ENCODE assay signal across 1 cellular context in genomic region chr9:33524431-33524947, GRCh38.
TF ChIP-seq lines count a peak whose summit lies in the region.

No MANE protein-coding gene starts in this region.

TF ChIP-seq in K562, 482 proteins besides CTCF, POLR2A, EP300 and RAD21 (continued from another document):
- TF ChIP-seq RREB1 (CRISPR knock-in tag; IDR thresholded peaks at IDR 0.05) (no peak), MNT (conservative IDR thresholded peaks at IDR 0.05) (no peak), RBBP5 (IDR thresholded peaks at IDR 0.05; ENCODE audit: borderline replicate concordance, insufficient read depth, low read length, poor library complexity, severe bottlenecking) (peak; percentile 41), ETS2 (tag; IDR thresholded peaks at IDR 0.05; ENCODE audit: borderline replicate concordance, poor library complexity, severe bottlenecking) (no peak), ARID1B (IDR thresholded peaks at IDR 0.05) (no peak), ZBTB40 (IDR thresholded peaks at IDR 0.05) (no peak), ZBTB40 (CRISPR knock-in tag; IDR thresholded peaks at IDR 0.05) (no peak), ZNF133 (CRISPR knock-in tag; IDR thresholded peaks at IDR 0.05) (no peak), ZBTB12 (CRISPR knock-in tag; IDR thresholded peaks at IDR 0.05) (no peak), SAP30 (IDR thresholded peaks at IDR 0.05; ENCODE audit: borderline replicate concordance, insufficient read depth, low read depth, low read length, poor library complexity, severe bottlenecking) (no peak), ZNF717 (CRISPR knock-in tag; IDR thresholded peaks at IDR 0.05) (no peak), RBM22 (IDR thresholded peaks at IDR 0.05; ENCODE audit: low read depth, low read length, poor library complexity, severe bottlenecking) (peak; percentile 25), KDM1A (IDR thresholded peaks at IDR 0.05) (no peak), ZNF695 (CRISPR knock-in tag; IDR thresholded peaks at IDR 0.05) (no peak), HNRNPH1 (optimal IDR thresholded peaks at IDR 0.05; ENCODE audit: low read depth, low read length) (no peak), FOSL1 (tag; conservative IDR thresholded peaks at IDR 0.05) (no peak), MTA1 (IDR thresholded peaks at IDR 0.05; ENCODE audit: borderline replicate concordance) (no peak), POLR2G (IDR thresholded peaks at IDR 0.05; ENCODE audit: low read depth, low read length) (peak; percentile 38), PCBP1 (IDR thresholded peaks at IDR 0.05; ENCODE audit: low read depth, low read length, poor library complexity, severe bottlenecking) (no peak), ZNF121 (CRISPR knock-in tag; conservative IDR thresholded peaks at IDR 0.05) (no peak), RBFOX2 (IDR thresholded peaks at IDR 0.05; ENCODE audit: low read depth, low read length) (peak; percentile 61), ZNF384 (IDR thresholded peaks at IDR 0.05; ENCODE audit: low read depth, low read length) (no peak), ZNF655 (CRISPR knock-in tag; IDR thresholded peaks at IDR 0.05) (no peak), MCM5 (IDR thresholded peaks at IDR 0.05; ENCODE audit: low read depth) (no peak), ZNF41 (CRISPR knock-in tag; conservative IDR thresholded peaks at IDR 0.05) (no peak), POLR3A (IDR thresholded peaks at IDR 0.05; ENCODE audit: borderline replicate concordance, extremely low read depth, insufficient read depth, insufficient read length) (no peak), STAT5A (IDR thresholded peaks at IDR 0.05; ENCODE audit: borderline replicate concordance, low read length) (no peak), PPARD (CRISPR knock-in tag; IDR thresholded peaks at IDR 0.05) (no peak), PURB (CRISPR knock-in tag; IDR thresholded peaks at IDR 0.05; ENCODE audit: low read depth) (no peak)
